Comparison of ENCODE assay signal across 7 cellular contexts in genomic region chr9:19457694-19458009, GRCh38. TPM values are rescaled to one million over a fixed set of nuclear protein-coding genes. Genes with fewer than 3 reads are reported as not detected.
DNase-seq lines count a peak whose midpoint lies in the region; ATAC-seq, FAIRE-seq and TF ChIP-seq lines count a peak whose summit lies in the region.

No MANE protein-coding gene starts in this region.

- H3K36me3 Mint-ChIP-seq in activated naive CD8-positive, alpha-beta T cell treated with anti-CD3 and anti-CD28 coated beads, Interleukin-2, amount 10 ng/mL, durations not matched to agents 7 days and 5 days = no peaks in the 10 kb centered on the region

- in situ Hi-C loops in gastrocnemius medialis (cut with MboI; ENCODE audit: low sequenced_read_pairs in 4 of 4) = loop anchor here in 3 of 4 donors (5.0 to 25.0 kb wide), 4 partner anchors 73 to 1195 kb away; partner anchors contain the start of gene RPS6 (in 3 of the 3)

- peaks cover 6 to 9% of the 10 kb centered on the region in 2 donors for H3K4me1 ChIP-seq in gastrocnemius medialis

- no peaks in the 10 kb centered on the region for H3K9me3 Mint-ChIP-seq in activated naive CD8-positive, alpha-beta T cell treated with anti-CD3 and anti-CD28 coated beads, Interleukin-2, amount 10 ng/mL, durations not matched to agents 7 days and 5 days

- POLR2A ChIA-PET in activated naive CD8-positive, alpha-beta T cell treated with anti-CD3 and anti-CD28 coated beads, Interleukin-2, amount 10 ng/mL, durations not matched to agents 7 days and 5 days (lab: Charles Lee) = interaction anchor here (0.6 to 1.5 kb wide), 3 partner anchors 78 to 275 kb away, joined by 3 to 8 read pairs (median 5); partner anchors contain the start of gene RPS6

- peaks cover 9% of the 10 kb centered on the region for H3K27me3 Mint-ChIP-seq in activated naive CD8-positive, alpha-beta T cell treated with anti-CD3 and anti-CD28 coated beads, Interleukin-2, amount 10 ng/mL, durations not matched to agents 7 days and 5 days

- no peaks in the 10 kb centered on the region for H3K36me3 ChIP-seq in gastrocnemius medialis

- FAIRE-seq in frontal cortex (lab: Jason Lieb, UNC) = no peak

- intact Hi-C loops in gastrocnemius medialis (cut with DNase I; ENCODE audit: low total_unique reads) = loop anchor here (1.0 to 10.0 kb wide), 3 partner anchors 77 to 409 kb away; partner anchors contain the start of genes RPS6 and RRAGA

- H3K27ac ChIP-seq in gastrocnemius medialis = no peak overlapping the region

- peak; percentile 8 for ATAC-seq in GM19025 (IDR thresholded peaks at IDR 0.05; ENCODE audit: low read depth, unreplicated experiment)
- peak; percentile 18 for ATAC-seq in HG02798 (IDR thresholded peaks at IDR 0.05; ENCODE audit: poor library complexity, unreplicated experiment)
- ATAC-seq in activated naive CD8-positive, alpha-beta T cell treated with anti-CD3 and anti-CD28 coated beads, Interleukin-2, amount 10 ng/mL, durations not matched to agents 7 days and 5 days (ENCODE audit: low read depth) = no peak
- ATAC-seq in gastrocnemius medialis = peak in 1 of 2 donors; percentile 7
- ATAC-seq in GM21619 (IDR thresholded peaks at IDR 0.05; ENCODE audit: unreplicated experiment) = no peak

- peak overlapping the region; percentile 71 for H3K4me3 Mint-ChIP-seq in activated naive CD8-positive, alpha-beta T cell treated with anti-CD3 and anti-CD28 coated beads, Interleukin-2, amount 10 ng/mL, durations not matched to agents 7 days and 5 days

- no peaks in the 10 kb centered on the region for H3K27me3 ChIP-seq in gastrocnemius medialis

- no peak for TF ChIP-seq POLR2A in gastrocnemius medialis (IDR thresholded peaks at IDR 0.05)

- TF ChIP-seq CTCF in gastrocnemius medialis (IDR thresholded peaks at IDR 0.05 in 4 of 5, conservative IDR thresholded peaks at IDR 0.05 in 1 of 5) = peak in 1 of 5 experiments; percentile 1

- H3K9me3 ChIP-seq in gastrocnemius medialis = no peaks in the 10 kb centered on the region

- DNase-seq in activated naive CD8-positive, alpha-beta T cell treated with anti-CD3 and anti-CD28 coated beads, Interleukin-2, amount 10 ng/mL, durations not matched to agents 7 days and 5 days = no peak
- DNase-seq in gastrocnemius medialis (no peak), RKO (ENCODE audit: low spot score) (no peak), frontal cortex (ENCODE audit: low spot score in 2 of 2) (no peak)

- peaks cover 11% of the 10 kb centered on the region for H3K4me1 Mint-ChIP-seq in activated naive CD8-positive, alpha-beta T cell treated with anti-CD3 and anti-CD28 coated beads, Interleukin-2, amount 10 ng/mL, durations not matched to agents 7 days and 5 days

- H3K27ac Mint-ChIP-seq in activated naive CD8-positive, alpha-beta T cell treated with anti-CD3 and anti-CD28 coated beads, Interleukin-2, amount 10 ng/mL, durations not matched to agents 7 days and 5 days = no peak overlapping the region

- H3K4me3 ChIP-seq in gastrocnemius medialis = peak overlapping the region in 3 of 4 donors; percentile 7 to 15 (median 11)

RNA-seq across cellular contexts. Expression of gene ACER2, which starts 48.8 kb away (rescaled TPM):
- 1 to 10 TPM; 2.9 to 3.9 TPM for total RNA-seq in activated naive CD8-positive, alpha-beta T cell treated with anti-CD3 and anti-CD28 coated beads, Interleukin-2, amount 10 ng/mL, durations not matched to agents 7 days and 5 days
- total RNA-seq in gastrocnemius medialis (1 to 10 TPM; 1.7 to 4.8 (median 2.4) TPM), frontal cortex (11.0 TPM)

Comparison
In these comparisons a context has a peak if more than half of its experiments do, and no peak if none do; other contexts are left out.
1. ATAC-seq: peak in GM19025 (single experiment) and HG02798 (single experiment); none in activated naive CD8-positive, alpha-beta T cell treated with anti-CD3 and anti-CD28 coated beads, Interleukin-2, amount 10 ng/mL, durations not matched to agents 7 days and 5 days (single experiment) and GM21619 (single experiment).